In genomic region chr1:237042892-237043576, GRCh38 we compare ENCODE assay signal across 10 cellular contexts. TPM values are rescaled to one million over a fixed set of nuclear protein-coding genes. Genes with fewer than 3 reads are reported as not detected.
DNase-seq lines count a peak whose midpoint lies in the region; ATAC-seq and TF ChIP-seq lines count a peak whose summit lies in the region.
"Had no signal": no experiment of that assay in that cellular context is flagged by ENCODE, and none has a peak within 500 bp of the region (broad histone marks: within the 10 kb centered on the region; RNA-seq: fewer than 3 reads in every experiment).

No MANE protein-coding gene starts in this region.

- BruUV-seq in OCI-LY7 (replicated peaks; lab: Mats Ljungman, UMichigan) = no TSS peak

- H3K36me3 ChIP-seq in cardiac muscle cell (peaks cover 2% of the 10 kb centered on the region), OCI-LY7 (ENCODE audit: insufficient read depth, low read length) (no peaks in the 10 kb centered on the region)
- no peaks in the 10 kb centered on the region for H3K36me3 ChIP-seq in effector memory CD4-positive, alpha-beta T cell (ENCODE audit: control insufficient read depth, insufficient read depth, low read length)

- POLR2A ChIA-PET in OCI-LY7 (lab: Charles Lee) = interaction anchor here (1.0 kb wide), 1 partner anchor 121 kb away, joined by 3 read pairs; no protein-coding TSS in a partner anchor

- intact Hi-C loops in OCI-LY7 (cut with micrococcal nuclease; ENCODE audit: unreplicated experiment) = no loop called here

- H3K9me3 Mint-ChIP-seq in progenitor cell of endocrine pancreas (ENCODE audit: low read depth) = no peaks in the 10 kb centered on the region

- peaks cover 35% of the 10 kb centered on the region for H3K4me1 ChIP-seq in cardiac muscle cell (ENCODE audit: low read depth)
- no peaks in the 10 kb centered on the region for H3K4me1 ChIP-seq in OCI-LY7 (ENCODE audit: insufficient read depth, low read length, poor library complexity, severe bottlenecking)
- no peaks in the 10 kb centered on the region for H3K4me1 ChIP-seq in effector memory CD4-positive, alpha-beta T cell (ENCODE audit: control insufficient read depth, insufficient read depth, low read length, poor library complexity, severe bottlenecking)

- H4K20me1 ChIP-seq in OCI-LY7 (ENCODE audit: insufficient read depth, low read length) = no peaks in the 10 kb centered on the region

- H3K4me1 Mint-ChIP-seq in progenitor cell of endocrine pancreas (ENCODE audit: low read depth) = peaks cover 6% of the 10 kb centered on the region

- no peak overlapping the region for H3K27ac Mint-ChIP-seq in progenitor cell of endocrine pancreas

- H3K4me3 ChIP-seq in cardiac muscle cell = peak overlapping the region; percentile 94
- H3K4me3 ChIP-seq in OCI-LY7 (ENCODE audit: low read depth, low read length, poor library complexity, severe bottlenecking) = no peak overlapping the region
- H3K4me3 ChIP-seq in effector memory CD4-positive, alpha-beta T cell (ENCODE audit: insufficient read depth, low read depth, low read length, poor library complexity, severe bottlenecking) = no peak overlapping the region

- H3K27ac ChIP-seq in cardiac muscle cell (peak overlapping the region; percentile 93), OCI-LY7 (ENCODE audit: low read depth, low read length, poor library complexity, severe bottlenecking) (no peak overlapping the region)
- no peak overlapping the region for H3K27ac ChIP-seq in effector memory CD4-positive, alpha-beta T cell (ENCODE audit: insufficient read depth, low read length, poor library complexity, severe bottlenecking)

- H2AFZ ChIP-seq in OCI-LY7 (ENCODE audit: low read length) = no peak overlapping the region

- DNase-seq in Daoy (ENCODE audit: low read depth) (peak; percentile 20), SK-N-DZ (ENCODE audit: low spot score) (peak; percentile 12), cardiac muscle cell (ENCODE audit: low read depth in 1 of 2, low spot score in 1 of 2) (peak; percentile 7 to 68), progenitor cell of endocrine pancreas (ENCODE audit: low spot score, unreplicated experiment) (peak; percentile 17), kidney glomerular epithelial cell (lab: John Stamatoyannopoulos, UW) (no peak), OCI-LY7 (ENCODE audit: low spot score) (no peak)
- DNase-seq in effector memory CD4-positive, alpha-beta T cell = no peak
- DNase-seq: effector CD4-positive, alpha-beta T cell had no signal

- TF ChIP-seq CTCF in cardiac muscle cell (IDR thresholded peaks at IDR 0.05; ENCODE audit: low read depth, low read length) (no peak), progenitor cell of endocrine pancreas (IDR thresholded peaks at IDR 0.05; ENCODE audit: unreplicated experiment) (no peak), OCI-LY7 (conservative IDR thresholded peaks at IDR 0.05; ENCODE audit: low read length) (no peak)

- H3K9me3 ChIP-seq in cardiac muscle cell (ENCODE audit: low read depth) = no peaks in the 10 kb centered on the region
- H3K9me3 ChIP-seq in OCI-LY7 (ENCODE audit: low read length) = no peaks in the 10 kb centered on the region
- no peaks in the 10 kb centered on the region for H3K9me3 ChIP-seq in effector memory CD4-positive, alpha-beta T cell (ENCODE audit: control insufficient read depth, low read length)

- H3K4me2 ChIP-seq in OCI-LY7 (ENCODE audit: low read length) = no peak overlapping the region

- H3K4me3 Mint-ChIP-seq in progenitor cell of endocrine pancreas (ENCODE audit: low read depth) = peak overlapping the region; percentile 68

- no peaks in the 10 kb centered on the region for H3K9me2 ChIP-seq in OCI-LY7 (ENCODE audit: insufficient read depth, low read length)

- no peak for ATAC-seq in GM18502 (IDR thresholded peaks at IDR 0.05; ENCODE audit: poor library complexity, unreplicated experiment)
- ATAC-seq: sciatic nerve had no signal

- no peaks in the 10 kb centered on the region for H3K79me2 ChIP-seq in OCI-LY7 (ENCODE audit: insufficient read depth, low read depth, low read length)

- H3K36me3 Mint-ChIP-seq in progenitor cell of endocrine pancreas (ENCODE audit: insufficient read depth) = no peaks in the 10 kb centered on the region

- H3K27me3 Mint-ChIP-seq in progenitor cell of endocrine pancreas = peaks cover 49% of the 10 kb centered on the region

- CTCF ChIA-PET in OCI-LY7 (lab: Charles Lee; ENCODE audit: unreplicated experiment) = no interaction called here

- H3K27me3 ChIP-seq in cardiac muscle cell = no peaks in the 10 kb centered on the region
- peaks cover 3% of the 10 kb centered on the region for H3K27me3 ChIP-seq in effector memory CD4-positive, alpha-beta T cell (replicated peaks; ENCODE audit: control insufficient read depth, insufficient read depth, low read length, poor library complexity, severe bottlenecking)

RNA-seq across cellular contexts. Expression of gene RYR2, which starts 1.1 kb away (rescaled TPM):
- total RNA-seq in Daoy (2014; rRNA removed; shearing (Covaris generic)) = 0.83 and 1.1 TPM in 2 replicates
- 1.4 and 3.1 TPM in 2 replicates for polyA plus RNA-seq in SK-N-DZ (2014; cell fraction: cytosol; rRNA removed)
- polyA plus RNA-seq in SK-N-DZ (2014; cell fraction: nucleus; rRNA removed) = 3.7 and 5.1 TPM in 2 replicates
- total RNA-seq in cardiac muscle cell = 87.1 and 155 TPM in 2 replicates
- 29.8 and 34.4 TPM in 2 replicates for polyA plus RNA-seq in cardiac muscle cell
- 0.19 and 0.33 TPM in 2 replicates for total RNA-seq in progenitor cell of endocrine pancreas
- total RNA-seq in OCI-LY7 (2014; rRNA removed; shearing (Covaris generic)) = not detected in 2 replicates
- not detected in 2 replicates for total RNA-seq in OCI-LY7 (2022)

RNA-seq across cellular contexts. Expression of gene MT1HL1, which starts 38.8 kb away (rescaled TPM):
- total RNA-seq in Daoy (2014; rRNA removed; shearing (Covaris generic)) = not detected in 2 replicates
- polyA plus RNA-seq in SK-N-DZ (2014; cell fraction: cytosol; rRNA removed) = not detected in 2 replicates
- polyA plus RNA-seq in SK-N-DZ (2014; cell fraction: nucleus; rRNA removed) = not detected in 2 replicates
- total RNA-seq in cardiac muscle cell (not detected in 2 replicates), progenitor cell of endocrine pancreas (not detected in 2 replicates), OCI-LY7 (2022) (not detected in 2 replicates)
- not detected in 2 replicates for polyA plus RNA-seq in cardiac muscle cell
- not detected in 2 replicates for total RNA-seq in OCI-LY7 (2014; rRNA removed; shearing (Covaris generic))
- total RNA-seq: sciatic nerve had no signal

Comparison
In these comparisons a context has a peak if more than half of its experiments do, and no peak if none do; other contexts are left out.
1. DNase-seq: peak in Daoy (single experiment), SK-N-DZ (single experiment), cardiac muscle cell (2 of 2) and progenitor cell of endocrine pancreas (single experiment); none in kidney glomerular epithelial cell (single experiment), OCI-LY7 (single experiment) and effector memory CD4-positive, alpha-beta T cell (0 of 3).
2. RNA of gene RYR2, which starts 1.1 kb away (total RNA-seq): 87.1 to 155 TPM in cardiac muscle cell; 0.83 to 1.1 TPM in Daoy, 0.19 to 0.33 TPM in progenitor cell of endocrine pancreas and not detected in OCI-LY7; every median in the first group is over 10 times any median in the second.